ENCODE assay signal across 29 cellular contexts in the genomic region with DNA sequence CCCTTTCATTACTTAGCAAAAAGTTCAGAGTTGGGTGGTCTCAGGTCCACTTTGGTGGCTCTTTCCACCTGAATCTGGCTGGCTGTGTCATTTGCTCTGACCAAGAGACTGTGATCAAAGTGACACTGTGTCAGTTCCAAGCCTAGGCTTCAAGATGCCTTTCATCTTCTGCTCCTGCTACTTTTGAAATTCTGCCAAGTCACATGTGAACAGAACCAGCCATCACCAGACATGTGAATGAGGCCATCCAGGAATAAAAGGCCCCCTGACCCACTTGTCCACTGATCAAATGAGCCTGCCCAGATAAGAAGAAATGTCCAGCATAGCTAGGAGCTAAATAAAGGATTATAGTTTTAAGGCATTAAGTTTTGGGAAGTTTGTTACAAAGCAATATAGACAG.
DNase-seq lines count a peak whose midpoint lies in the region; ATAC-seq and TF ChIP-seq lines count a peak whose summit lies in the region.
"Had no signal": no experiment of that assay in that cellular context is flagged by ENCODE, and none has a peak within 500 bp of the region (broad histone marks: within the 10 kb centered on the region; RNA-seq: fewer than 3 reads in every experiment).

No MANE protein-coding gene starts in this region.

- H3K4me3 ChIP-seq in GM23338 (no peak overlapping the region), Karpas-422 (ENCODE audit: low read length) (no peak overlapping the region), MG63 (no peak overlapping the region)
- H3K4me3 ChIP-seq: BLaER1, heart right ventricle, Peyer's patch, SJSA1, upper lobe of right lung had no signal

- TF ChIP-seq CTCF in GM23338 (conservative IDR thresholded peaks at IDR 0.05; ENCODE audit: low read depth in 2 of 2): no peak
- TF ChIP-seq CTCF in VCaP (conservative IDR thresholded peaks at IDR 0.05): no peak

- H3K4me1 ChIP-seq in GM23338 (ENCODE audit: insufficient read depth) (peaks cover 29% of the 10 kb centered on the region), Karpas-422 (ENCODE audit: low read length) (peaks cover 87% of the 10 kb centered on the region)
- H3K4me1 ChIP-seq: Peyer's patch, SJSA1 had no signal

- H3K27me3 ChIP-seq in GM23338 (ENCODE audit: insufficient read depth) (no peaks in the 10 kb centered on the region), Karpas-422 (ENCODE audit: low read length) (no peaks in the 10 kb centered on the region), MG63 (no peaks in the 10 kb centered on the region)
- H3K27me3 ChIP-seq: BLaER1, foreskin keratinocyte, heart right ventricle, Peyer's patch, SJSA1, upper lobe of right lung had no signal

- H3K4me2 ChIP-seq in GM23338: no peak overlapping the region
- no peak overlapping the region for H3K4me2 ChIP-seq in Karpas-422 (ENCODE audit: low read depth, low read length, poor library complexity, severe bottlenecking)
- H3K4me2 ChIP-seq: BLaER1 had no signal

- H3K36me3 ChIP-seq in GM23338 (ENCODE audit: insufficient read depth) (no peaks in the 10 kb centered on the region), Karpas-422 (ENCODE audit: insufficient read depth, low read length) (peaks cover 42% of the 10 kb centered on the region), MG63 (no peaks in the 10 kb centered on the region)
- H3K36me3 ChIP-seq: BLaER1, heart right ventricle, Peyer's patch, SJSA1, upper lobe of right lung had no signal

- H3K27ac Mint-ChIP-seq in GM23338: no peak overlapping the region
- peak overlapping the region in 5 of 6 donors; percentile 2 to 51 (median 12) for H3K27ac Mint-ChIP-seq in naive B cell
- H3K27ac Mint-ChIP-seq: activated CD4-positive, alpha-beta memory T cell treated with anti-CD3 and anti-CD28 coated beads, Interleukin-2, amount 10 ng/mL, durations not matched to agents 7 days and 5 days; activated naive CD4-positive, alpha-beta T cell treated with anti-CD3 and anti-CD28 coated beads for 36 hours; dendritic cell treated with granulocyte-macrophage colony-stimulating factor and Interleukin-4, amounts not matched to agents 40 ng/mL and 50 ng/mL, for 4 days; endodermal cell; progenitor cell of endocrine pancreas had no signal

- H3K36me3 Mint-ChIP-seq in GM23338 (ENCODE audit: low read depth) (peaks cover 12% of the 10 kb centered on the region), naive B cell (peaks cover 12 to 37% of the 10 kb centered on the region in 2 donors)

- H3K9me2 ChIP-seq in GM23338 (ENCODE audit: insufficient read depth) (no peaks in the 10 kb centered on the region), Karpas-422 (replicated peaks; ENCODE audit: insufficient read depth, low read length) (no peaks in the 10 kb centered on the region)

- H3K4me1 Mint-ChIP-seq in GM23338 (peaks cover 37% of the 10 kb centered on the region), naive B cell (peaks cover 54 to 82% (median 66%) of the 10 kb centered on the region in 3 donors)
- H3K4me1 Mint-ChIP-seq: activated CD4-positive, alpha-beta memory T cell treated with anti-CD3 and anti-CD28 coated beads, Interleukin-2, amount 10 ng/mL, durations not matched to agents 7 days and 5 days; central memory CD8-positive, alpha-beta T cell had no signal

- H3K9me3 ChIP-seq in Karpas-422 (ENCODE audit: low read length): no peaks in the 10 kb centered on the region
- no peaks in the 10 kb centered on the region for H3K9me3 ChIP-seq in MG63
- H3K9me3 ChIP-seq: BLaER1, heart right ventricle, Peyer's patch, SJSA1, upper lobe of right lung had no signal

- no peak overlapping the region for H2AFZ ChIP-seq in GM23338
- no peak overlapping the region for H2AFZ ChIP-seq in Karpas-422 (ENCODE audit: low read length)

- H3K4me3 Mint-ChIP-seq in GM23338 (no peak overlapping the region), naive B cell (no peak overlapping the region)
- H3K4me3 Mint-ChIP-seq: activated CD4-positive, alpha-beta memory T cell treated with anti-CD3 and anti-CD28 coated beads, Interleukin-2, amount 10 ng/mL, durations not matched to agents 7 days and 5 days; activated naive CD4-positive, alpha-beta T cell treated with anti-CD3 and anti-CD28 coated beads for 36 hours; central memory CD8-positive, alpha-beta T cell; dendritic cell treated with granulocyte-macrophage colony-stimulating factor and Interleukin-4, amounts not matched to agents 40 ng/mL and 50 ng/mL, for 4 days; endodermal cell had no signal

- no peak for ATAC-seq in GM23338
- no peak for ATAC-seq in naive B cell (ENCODE audit: low read depth in 2 of 2)
- ATAC-seq in HG02571 (IDR thresholded peaks at IDR 0.05; ENCODE audit: unreplicated experiment): no peak
- ATAC-seq: esophagus mucosa, foreskin keratinocyte, heart right ventricle, upper lobe of right lung had no signal

- H3K27ac ChIP-seq in GM23338 (ENCODE audit: low read depth): peak overlapping the region; percentile 39; the same call in 1 of the 2 replicates
- peak overlapping the region; percentile 50 for H3K27ac ChIP-seq in Karpas-422 (ENCODE audit: low read length)
- peak overlapping the region; percentile 9; the same call in 1 of the 2 replicates for H3K27ac ChIP-seq in VCaP
- H3K27ac ChIP-seq: BLaER1, foreskin keratinocyte, heart right ventricle, Peyer's patch, SJSA1, upper lobe of right lung had no signal

- no peaks in the 10 kb centered on the region for H3F3A ChIP-seq in GM23338 (replicated peaks; ENCODE audit: low read depth)

- H4K20me1 ChIP-seq in GM23338 (replicated peaks; ENCODE audit: insufficient read depth) (peaks cover 38% of the 10 kb centered on the region), Karpas-422 (ENCODE audit: insufficient read depth, low read depth, low read length) (no peaks in the 10 kb centered on the region)
- H4K20me1 ChIP-seq: BLaER1 had no signal

- no peak for DNase-seq in GM23338 (ENCODE audit: low spot score)
- DNase-seq in Karpas-422: no peak
- no peak for DNase-seq in naive B cell
- no peak for DNase-seq in MG63
- DNase-seq in activated CD4-positive, CD25-positive, alpha-beta regulatory T cell treated with anti-CD3 and anti-CD28 coated beads, Interleukin-2, amount 50 U/mL, for 72 hours: no peak
- no peak for DNase-seq in NCI-H2107 treated with DMSO at 0.1 percent for 48 hours (lab: John Stamatoyannopoulos, UW; ENCODE audit: unreplicated experiment)
- DNase-seq: activated CD4-positive, alpha-beta memory T cell treated with anti-CD3 and anti-CD28 coated beads, Interleukin-2, amount 10 ng/mL, durations not matched to agents 7 days and 5 days; activated CD8-positive, alpha-beta memory T cell treated with anti-CD3 and anti-CD28 coated beads, Interleukin-2, amount 50 U/mL, for 48 hours; activated naive CD4-positive, alpha-beta T cell treated with anti-CD3 and anti-CD28 coated beads for 36 hours; endodermal cell; foreskin keratinocyte; heart right ventricle; NCI-H1436; NCI-H2107; NCI-H524; nucleus accumbens; Peyer's patch; stimulated activated CD4-positive, alpha-beta T cell treated with anti-CD3 and anti-CD28 coated beads, Interleukin-15, amount 100 ng/mL, for 24 hours; stimulated activated CD4-positive, alpha-beta T cell treated with anti-CD3 and anti-CD28 coated beads, Interleukin-4, amount 100 ng/mL, for 4 hours; substantia nigra; upper lobe of right lung had no signal

- H3K27me3 Mint-ChIP-seq in GM23338 (ENCODE audit: insufficient read depth, low read depth, poor library complexity) (no peaks in the 10 kb centered on the region), naive B cell (no peaks in the 10 kb centered on the region)
- H3K27me3 Mint-ChIP-seq: activated CD4-positive, alpha-beta memory T cell treated with anti-CD3 and anti-CD28 coated beads, Interleukin-2, amount 10 ng/mL, durations not matched to agents 7 days and 5 days; dendritic cell treated with granulocyte-macrophage colony-stimulating factor and Interleukin-4, amounts not matched to agents 40 ng/mL and 50 ng/mL, for 4 days; progenitor cell of endocrine pancreas had no signal

- H3K79me2 ChIP-seq in GM23338 (replicated peaks; ENCODE audit: insufficient read depth) (peaks cover 99% of the 10 kb centered on the region), Karpas-422 (ENCODE audit: low read length) (peaks cover 98% of the 10 kb centered on the region)

- H3K9me3 Mint-ChIP-seq in GM23338: no peaks in the 10 kb centered on the region
- no peaks in the 10 kb centered on the region for H3K9me3 Mint-ChIP-seq in naive B cell
- H3K9me3 Mint-ChIP-seq: activated CD4-positive, alpha-beta memory T cell treated with anti-CD3 and anti-CD28 coated beads, Interleukin-2, amount 10 ng/mL, durations not matched to agents 7 days and 5 days; activated naive CD4-positive, alpha-beta T cell treated with anti-CD3 and anti-CD28 coated beads for 36 hours; central memory CD8-positive, alpha-beta T cell; dendritic cell treated with granulocyte-macrophage colony-stimulating factor and Interleukin-4, amounts not matched to agents 40 ng/mL and 50 ng/mL, for 4 days; endodermal cell had no signal

- H3K9ac ChIP-seq in Karpas-422 (ENCODE audit: low read length): no peak overlapping the region
- H3K9ac ChIP-seq: BLaER1 had no signal

TF ChIP-seq in GM23338, 12 proteins besides CTCF, POLR2A, EP300 and RAD21 (continues in another document):
- TF ChIP-seq ZNF331 (CRISPR knock-in tag; IDR thresholded peaks at IDR 0.05; ENCODE audit: low read depth): no peak
- TF ChIP-seq CREB1 (CRISPR knock-in tag; IDR thresholded peaks at IDR 0.05; ENCODE audit: low read depth): no peak
- no peak for TF ChIP-seq EZH2 (IDR thresholded peaks at IDR 0.05; ENCODE audit: low read depth, unreplicated experiment)
- no peak for TF ChIP-seq STAT1 (IDR thresholded peaks at IDR 0.05; ENCODE audit: unreplicated experiment)
- no peak for TF ChIP-seq POLR2AphosphoS5 (IDR thresholded peaks at IDR 0.05; ENCODE audit: low read depth)
- TF ChIP-seq JUNB (IDR thresholded peaks at IDR 0.05; ENCODE audit: unreplicated experiment): no peak
